In genomic region chr11:129089279-129089678, GRCh38 we compare ENCODE assay signal across 12 cellular contexts.
DNase-seq lines count a peak whose midpoint lies in the region; TF ChIP-seq lines count a peak whose summit lies in the region.
"Had no signal": no experiment of that assay in that cellular context is flagged by ENCODE, and none has a peak within 500 bp of the region (broad histone marks: within the 10 kb centered on the region; RNA-seq: fewer than 3 reads in every experiment).

No MANE protein-coding gene starts in this region.

- no peak overlapping the region for H3K9ac ChIP-seq in mesendoderm (ENCODE audit: low read length)
- H3K9ac ChIP-seq: GM23248 had no signal

- no peak overlapping the region for H2AFZ ChIP-seq in hepatocyte
- H2AFZ ChIP-seq: GM23248 had no signal

- CTCF ChIA-PET in activated CD4-positive, alpha-beta T cell treated with anti-CD3 and anti-CD28 coated beads, Interleukin-2, amount 10 ng/mL, durations not matched to agents 7 days and 5 days (lab: Charles Lee) = interaction anchor here (0.6 to 0.7 kb wide), 2 partner anchors 154 to 1150 kb away, joined by 3 to 4 read pairs; no protein-coding TSS in a partner anchor
- CTCF ChIA-PET in GM10248 (lab: Yijun Ruan, JAX) = interaction anchor here (1.0 to 1.4 kb wide), 3 partner anchors 8 to 10 kb away, joined by 3 to 6 read pairs (median 4); no protein-coding TSS in a partner anchor

- WGBS in hepatocyte (ENCODE audit: low lambda C conversion rate, missing lambda C conversion rate) = 91% methylated on average over 5 of the region's 5 CpGs
- WGBS in mesendoderm (ENCODE audit: extremely low coverage, insufficient coverage, low lambda C conversion rate) = no CpG with 5 or more reads among the region's 5 CpGs

- peaks cover 2% of the 10 kb centered on the region for H3K79me2 ChIP-seq in hepatocyte
- no peaks in the 10 kb centered on the region for H3K79me2 ChIP-seq in mesendoderm (ENCODE audit: control insufficient read depth, insufficient read depth, low read length)

- no peak overlapping the region for H3K18ac ChIP-seq in mesendoderm (ENCODE audit: low read length)

- H2BK5ac ChIP-seq in mesendoderm (ENCODE audit: low read length) = no peak overlapping the region

- no peak overlapping the region for H3K4me3 Mint-ChIP-seq in activated CD4-positive, alpha-beta T cell treated with anti-CD3 and anti-CD28 coated beads, Interleukin-2, amount 10 ng/mL, durations not matched to agents 7 days and 5 days
- H3K4me3 Mint-ChIP-seq: CD4-positive, alpha-beta T cell had no signal

- H4K20me1 ChIP-seq in hepatocyte (ENCODE audit: insufficient read depth, poor library complexity, severe bottlenecking) = no peaks in the 10 kb centered on the region

- DNase-seq in amniotic epithelial cell (ENCODE audit: low read depth) (peak; percentile 23), hepatocyte (ENCODE audit: low spot score) (peak; percentile 11), mesendoderm (peak; percentile 43), dermis blood vessel endothelial cell (no peak), GM10248 (ENCODE audit: extremely low spot score) (no peak)
- DNase-seq in activated CD4-positive, alpha-beta T cell treated with anti-CD3 and anti-CD28 coated beads, Interleukin-2, amount 10 ng/mL, durations not matched to agents 7 days and 5 days = no peak
- DNase-seq: ACHN; BE2C; Caco-2; CD4-positive, alpha-beta T cell; GM23248 had no signal

- no peak for TF ChIP-seq CTCF in hepatocyte (IDR thresholded peaks at IDR 0.05; ENCODE audit: poor library complexity)
- no peak for TF ChIP-seq CTCF in GM10248 (IDR thresholded peaks at IDR 0.05; ENCODE audit: control extremely low read depth, extremely low read depth, low read depth, missing control alignments)

- H3K4me1 Mint-ChIP-seq in activated CD4-positive, alpha-beta T cell treated with anti-CD3 and anti-CD28 coated beads, Interleukin-2, amount 10 ng/mL, durations not matched to agents 7 days and 5 days = no peaks in the 10 kb centered on the region

- no peak overlapping the region for H4K5ac ChIP-seq in mesendoderm (ENCODE audit: low read length)

- H3K36me3 Mint-ChIP-seq in activated CD4-positive, alpha-beta T cell treated with anti-CD3 and anti-CD28 coated beads, Interleukin-2, amount 10 ng/mL, durations not matched to agents 7 days and 5 days (ENCODE audit: low read depth) = peaks cover 6% of the 10 kb centered on the region

- H3K9me2 ChIP-seq in hepatocyte (replicated peaks; ENCODE audit: insufficient read depth) = no peaks in the 10 kb centered on the region

- H3K9me3 Mint-ChIP-seq in activated CD4-positive, alpha-beta T cell treated with anti-CD3 and anti-CD28 coated beads, Interleukin-2, amount 10 ng/mL, durations not matched to agents 7 days and 5 days = peaks cover 5% of the 10 kb centered on the region

- no peak overlapping the region for H3K4me3 ChIP-seq in hepatocyte
- no peak overlapping the region for H3K4me3 ChIP-seq in mesendoderm (ENCODE audit: low read length)
- H3K4me3 ChIP-seq: GM23248 had no signal

- no peak overlapping the region for H2BK120ac ChIP-seq in mesendoderm (ENCODE audit: low read depth, low read length)

- no peak overlapping the region for H3K56ac ChIP-seq in mesendoderm (ENCODE audit: low read length)

- no peak overlapping the region for H3K23ac ChIP-seq in mesendoderm (ENCODE audit: low read length)

- H3K4me1 ChIP-seq in hepatocyte (ENCODE audit: insufficient read depth) (no peaks in the 10 kb centered on the region), mesendoderm (ENCODE audit: control insufficient read depth, low read depth, low read length) (no peaks in the 10 kb centered on the region)
- H3K4me1 ChIP-seq: BE2C had no signal

- H4K8ac ChIP-seq in mesendoderm (ENCODE audit: low read depth, low read length) = no peak overlapping the region

- POLR2A ChIA-PET in activated CD4-positive, alpha-beta T cell treated with anti-CD3 and anti-CD28 coated beads, Interleukin-2, amount 10 ng/mL, durations not matched to agents 7 days and 5 days (lab: Charles Lee) = no interaction called here
- POLR2A ChIA-PET in GM10248 (lab: Yijun Ruan, JAX) = no interaction called here

- no peaks in the 10 kb centered on the region for H3K27me3 Mint-ChIP-seq in activated CD4-positive, alpha-beta T cell treated with anti-CD3 and anti-CD28 coated beads, Interleukin-2, amount 10 ng/mL, durations not matched to agents 7 days and 5 days
- H3K27me3 Mint-ChIP-seq: CD4-positive, alpha-beta T cell had no signal

- H3K9me3 ChIP-seq in hepatocyte (ENCODE audit: low read depth) = peaks cover 3% of the 10 kb centered on the region
- H3K9me3 ChIP-seq: BE2C, Caco-2 had no signal

- no peak overlapping the region for H3K4ac ChIP-seq in mesendoderm (ENCODE audit: low read depth, low read length)

- H3K36me3 ChIP-seq in hepatocyte (replicated peaks; ENCODE audit: insufficient read depth, low read depth) = no peaks in the 10 kb centered on the region
- no peaks in the 10 kb centered on the region for H3K36me3 ChIP-seq in mesendoderm (ENCODE audit: control insufficient read depth, insufficient read depth, low read length)
- H3K36me3 ChIP-seq: BE2C had no signal

- no peaks in the 10 kb centered on the region for H3K27me3 ChIP-seq in hepatocyte
- H3K27me3 ChIP-seq in mesendoderm (ENCODE audit: insufficient read depth, low read length, poor library complexity) = no peaks in the 10 kb centered on the region
- H3K27me3 ChIP-seq: BE2C had no signal

- H3K79me1 ChIP-seq in mesendoderm (ENCODE audit: low read length) = no peaks in the 10 kb centered on the region

- H3K4me2 ChIP-seq in hepatocyte = no peak overlapping the region
- H3K4me2 ChIP-seq in mesendoderm (ENCODE audit: low read length) = no peak overlapping the region

- H2BK15ac ChIP-seq in mesendoderm (replicated peaks; ENCODE audit: low read depth) = no peak overlapping the region

- H3K27ac ChIP-seq in hepatocyte (no peak overlapping the region), mesendoderm (ENCODE audit: low read depth, low read length) (no peak overlapping the region)
- H3K27ac ChIP-seq: C4-2B, GM23248 had no signal

- no peak overlapping the region for H2AK5ac ChIP-seq in mesendoderm (ENCODE audit: low read length)

- no peak overlapping the region for H3K27ac Mint-ChIP-seq in activated CD4-positive, alpha-beta T cell treated with anti-CD3 and anti-CD28 coated beads, Interleukin-2, amount 10 ng/mL, durations not matched to agents 7 days and 5 days
- H3K27ac Mint-ChIP-seq: CD4-positive, alpha-beta T cell had no signal

Comparison
In these comparisons a context has a peak if more than half of its experiments do, and no peak if none do; other contexts are left out.
1. DNase-seq: peak in amniotic epithelial cell (single experiment), hepatocyte (single experiment) and mesendoderm (single experiment); none in dermis blood vessel endothelial cell (single experiment), activated CD4-positive, alpha-beta T cell treated with anti-CD3 and anti-CD28 coated beads, Interleukin-2, amount 10 ng/mL, durations not matched to agents 7 days and 5 days (single experiment) and GM10248 (single experiment).